Comparison of ENCODE assay signal across 12 cellular contexts in the genomic region with DNA sequence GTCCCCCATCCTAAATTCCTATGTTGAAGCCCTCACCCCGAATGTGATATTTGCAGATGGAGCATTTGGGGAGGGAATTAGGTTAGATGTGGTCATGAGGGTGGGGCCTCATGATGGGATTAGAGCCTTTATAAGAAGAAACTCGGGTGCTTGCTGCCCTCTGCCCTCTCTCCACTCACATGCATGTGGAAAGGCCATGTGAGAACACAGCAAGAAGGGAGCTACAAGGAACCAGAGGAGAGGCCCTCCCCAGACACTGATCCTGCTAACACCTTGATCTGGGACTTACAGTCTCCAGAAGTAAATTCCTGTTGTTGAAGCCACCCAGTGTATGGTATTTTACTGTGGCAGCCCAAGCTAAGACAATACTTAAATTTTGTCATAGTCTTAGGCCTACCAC.
"Had no signal": no experiment of that assay in that cellular context is flagged by ENCODE, and none has a peak within 500 bp of the region (broad histone marks: within the 10 kb centered on the region; RNA-seq: fewer than 3 reads in every experiment).

No MANE protein-coding gene starts in this region.

- H3K4me3 Mint-ChIP-seq: activated CD4-positive, alpha-beta memory T cell treated with anti-CD3 and anti-CD28 coated beads, Interleukin-2, amount 10 ng/mL, durations not matched to agents 7 days and 5 days; activated CD4-positive, alpha-beta T cell treated with anti-CD3 and anti-CD28 coated beads for 36 hours; naive B cell had no signal

- H3K36me3 Mint-ChIP-seq: naive B cell had no signal

- H3K27ac Mint-ChIP-seq: activated CD4-positive, alpha-beta memory T cell treated with anti-CD3 and anti-CD28 coated beads, Interleukin-2, amount 10 ng/mL, durations not matched to agents 7 days and 5 days had no signal

- DNase-seq: activated CD4-positive, alpha-beta memory T cell treated with anti-CD3 and anti-CD28 coated beads, Interleukin-2, amount 10 ng/mL, durations not matched to agents 7 days and 5 days; activated CD4-positive, alpha-beta T cell treated with anti-CD3 and anti-CD28 coated beads for 36 hours; anterior cingulate cortex; dermis blood vessel endothelial cell; head of caudate nucleus; naive B cell; stimulated activated CD4-positive, alpha-beta T cell treated with anti-CD3 and anti-CD28 coated beads, Interleukin-2, amount 100 ng/mL, for 24 hours; stimulated activated naive CD4-positive, alpha-beta T cell; T-helper 9 cell had no signal

- H3K9me3 Mint-ChIP-seq: activated CD4-positive, alpha-beta memory T cell treated with anti-CD3 and anti-CD28 coated beads, Interleukin-2, amount 10 ng/mL, durations not matched to agents 7 days and 5 days; naive B cell had no signal

- H3K27me3 ChIP-seq: neutrophil had no signal

- H3K27me3 Mint-ChIP-seq: activated CD4-positive, alpha-beta memory T cell treated with anti-CD3 and anti-CD28 coated beads, Interleukin-2, amount 10 ng/mL, durations not matched to agents 7 days and 5 days; activated CD4-positive, alpha-beta T cell treated with anti-CD3 and anti-CD28 coated beads for 36 hours; naive B cell had no signal

- ATAC-seq: sciatic nerve had no signal

- H3K27ac ChIP-seq: neutrophil, VCaP had no signal

- H3K9me3 ChIP-seq: neutrophil had no signal
